Comparison of ENCODE assay signal across 9 cellular contexts in the genomic region with DNA sequence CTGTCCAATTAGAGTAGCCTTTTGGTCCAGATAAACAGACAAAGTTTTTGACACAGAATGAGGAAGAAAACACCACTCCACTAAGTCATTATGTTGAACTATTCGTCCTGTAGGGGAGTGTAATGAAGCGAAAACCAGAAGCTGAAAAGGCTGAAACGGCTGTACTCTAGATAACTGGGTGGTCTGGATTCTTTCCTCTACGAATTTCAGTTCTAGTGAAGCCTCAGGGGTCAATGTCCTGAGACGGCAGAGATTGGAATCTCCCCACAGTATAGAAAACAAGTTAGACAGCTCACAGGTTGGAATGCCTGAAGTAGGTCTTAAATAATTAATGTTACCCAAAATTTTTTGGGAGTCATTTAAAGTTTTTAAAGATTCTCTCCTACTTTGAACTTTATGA. TPM values are rescaled to one million over a fixed set of nuclear protein-coding genes. Genes with fewer than 3 reads are reported as not detected.
"Had no signal": no experiment of that assay in that cellular context is flagged by ENCODE, and none has a peak within 500 bp of the region (broad histone marks: within the 10 kb centered on the region; RNA-seq: fewer than 3 reads in every experiment).

No MANE protein-coding gene starts in this region.

RNA-seq across cellular contexts. Expression of gene PF4, which starts 31.3 kb away (rescaled TPM):
- total RNA-seq: LHCN-M2, MCF 10A, NCI-H460, OCI-LY7, Peyer's patch, Right ventricle myocardium superior, SJSA1 had no signal
- polyA plus RNA-seq: SK-N-SH had no signal

RNA-seq across cellular contexts. Expression of gene PPBP, which starts 37.5 kb away (rescaled TPM):
- total RNA-seq: LHCN-M2, MCF 10A, NCI-H460, OCI-LY7, PC-3, Peyer's patch, SJSA1 had no signal
- polyA plus RNA-seq: SK-N-SH had no signal

RNA-seq across cellular contexts. Expression of gene CXCL5, which starts 48.0 kb away (rescaled TPM):
- total RNA-seq: LHCN-M2, OCI-LY7, Peyer's patch, SJSA1 had no signal
